In genomic region chr2:85523906-85524566, GRCh38 we compare ENCODE assay signal across 11 cellular contexts. TPM values are rescaled to one million over a fixed set of nuclear protein-coding genes. Genes with fewer than 3 reads are reported as not detected.
A peak's percentile ranks its signal among the peaks of the same experiment; 100 is the strongest.
DNase-seq lines count a peak whose midpoint lies in the region; ATAC-seq and TF ChIP-seq lines count a peak whose summit lies in the region.
"Had no signal": no experiment of that assay in that cellular context is flagged by ENCODE, and none has a peak within 500 bp of the region (broad histone marks: within the 10 kb centered on the region; RNA-seq: fewer than 3 reads in every experiment).

No MANE protein-coding gene starts in this region.

- CTCF ChIA-PET in activated CD4-positive, alpha-beta memory T cell treated with anti-CD3 and anti-CD28 coated beads for 36 hours (lab: Charles Lee), result interaction anchor here (1.9 kb wide), 1 partner anchor 28 kb away, joined by 4 read pairs; no protein-coding TSS in a partner anchor

- H3K9me3 ChIP-seq in NT2/D1 (ENCODE audit: insufficient read depth, low read length) (no peaks in the 10 kb centered on the region), muscle layer of duodenum (ENCODE audit: control insufficient read depth in 1 of 2, low read length in 2 of 2) (no peaks in the 10 kb centered on the region)

- no peak for ATAC-seq in HG03442 (IDR thresholded peaks at IDR 0.05; ENCODE audit: unreplicated experiment)

- no peaks in the 10 kb centered on the region for H3K36me3 Mint-ChIP-seq in type B pancreatic cell
- H3K36me3 Mint-ChIP-seq in activated CD4-positive, alpha-beta memory T cell treated with anti-CD3 and anti-CD28 coated beads for 36 hours, result no peaks in the 10 kb centered on the region

- H3K27ac ChIP-seq in coronary artery (peak overlapping the region; percentile 55 to 65), muscle layer of duodenum (ENCODE audit: low read length) (peak overlapping the region; percentile 20)

- TF ChIP-seq CTCF in coronary artery (IDR thresholded peaks at IDR 0.05) (no peak), type B pancreatic cell (conservative IDR thresholded peaks at IDR 0.05) (no peak)

- H3K9me3 Mint-ChIP-seq in type B pancreatic cell, result no peaks in the 10 kb centered on the region
- H3K9me3 Mint-ChIP-seq in activated CD4-positive, alpha-beta memory T cell treated with anti-CD3 and anti-CD28 coated beads for 36 hours, result no peaks in the 10 kb centered on the region

- H3K4me3 Mint-ChIP-seq in type B pancreatic cell, result peak overlapping the region; percentile 22
- H3K4me3 Mint-ChIP-seq in activated CD4-positive, alpha-beta memory T cell treated with anti-CD3 and anti-CD28 coated beads for 36 hours, result no peak overlapping the region

- DNase-seq in NT2/D1 (ENCODE audit: low read depth, low spot score) (no peak), coronary artery (ENCODE audit: low spot score) (no peak), type B pancreatic cell (ENCODE audit: extremely low spot score, unreplicated experiment) (no peak), COLO668 (lab: John Stamatoyannopoulos, UW; ENCODE audit: unreplicated experiment) (no peak)
- DNase-seq in activated CD4-positive, alpha-beta memory T cell treated with anti-CD3 and anti-CD28 coated beads for 36 hours, result no peak
- DNase-seq: effector memory CD4-positive, alpha-beta T cell; kidney glomerular epithelial cell; NCI-H187; stimulated activated CD4-positive, alpha-beta T cell treated with anti-CD3 and anti-CD28 coated beads, Interleukin-2, amount 100 ng/mL, for 48 hours had no signal

- peak overlapping the region; percentile 34 for H3K9ac ChIP-seq in NT2/D1 (ENCODE audit: insufficient read length, low read depth)

- H3K27me3 Mint-ChIP-seq in type B pancreatic cell, result no peaks in the 10 kb centered on the region
- peaks cover 3% of the 10 kb centered on the region for H3K27me3 Mint-ChIP-seq in activated CD4-positive, alpha-beta memory T cell treated with anti-CD3 and anti-CD28 coated beads for 36 hours

- peaks cover 4% of the 10 kb centered on the region for H3K4me1 ChIP-seq in NT2/D1 (ENCODE audit: insufficient read depth, insufficient read length)
- H3K4me1 ChIP-seq in muscle layer of duodenum (ENCODE audit: control insufficient read depth in 1 of 2, insufficient read depth in 2 of 2, low read length in 2 of 2), result peaks cover 16 to 22% of the 10 kb centered on the region in 2 donors

- H3K36me3 ChIP-seq in NT2/D1 (ENCODE audit: insufficient read depth, insufficient read length, low read length), result no peaks in the 10 kb centered on the region
- H3K36me3 ChIP-seq in muscle layer of duodenum (ENCODE audit: control insufficient read depth in 1 of 2, insufficient read depth in 2 of 2, low read length in 2 of 2), result no peaks in the 10 kb centered on the region

- POLR2A ChIA-PET in activated CD4-positive, alpha-beta memory T cell treated with anti-CD3 and anti-CD28 coated beads for 36 hours (lab: Charles Lee), result interaction anchor here (1.4 kb wide), 1 partner anchor 15 kb away, joined by 6 read pairs; the partner anchor contains the start of gene MAT2A

- peak overlapping the region; percentile 73 for H3K27ac Mint-ChIP-seq in type B pancreatic cell
- H3K27ac Mint-ChIP-seq in activated CD4-positive, alpha-beta memory T cell treated with anti-CD3 and anti-CD28 coated beads for 36 hours, result no peak overlapping the region

- intact Hi-C loops in activated CD4-positive, alpha-beta memory T cell treated with anti-CD3 and anti-CD28 coated beads for 36 hours (cut with micrococcal nuclease), result no loop called here

- peaks cover 36% of the 10 kb centered on the region for H3K4me1 Mint-ChIP-seq in type B pancreatic cell (ENCODE audit: unreplicated experiment)
- H3K4me1 Mint-ChIP-seq in activated CD4-positive, alpha-beta memory T cell treated with anti-CD3 and anti-CD28 coated beads for 36 hours (ENCODE audit: low read depth), result no peaks in the 10 kb centered on the region

- H3K4me3 ChIP-seq in NT2/D1 (ENCODE audit: insufficient read length, low read depth) (no peak overlapping the region), coronary artery (no peak overlapping the region), muscle layer of duodenum (ENCODE audit: low read depth in 1 of 2, low read length in 2 of 2) (no peak overlapping the region)

- H3K27me3 ChIP-seq in NT2/D1 (ENCODE audit: insufficient read depth, insufficient read length) (no peaks in the 10 kb centered on the region), muscle layer of duodenum (ENCODE audit: low read depth, low read length) (no peaks in the 10 kb centered on the region)

RNA-seq across cellular contexts. Expression of gene MAT2A, which starts 14.9 kb away (rescaled TPM):
- total RNA-seq in type B pancreatic cell (ENCODE audit: low replicate concordance), result 209 and 403 TPM in 2 replicates
- total RNA-seq in activated CD4-positive, alpha-beta memory T cell treated with anti-CD3 and anti-CD28 coated beads for 36 hours, result 100 to 1,000 TPM; 196 to 208 TPM

RNA-seq across cellular contexts. Expression of gene GGCX, which starts 37.3 kb away (rescaled TPM):
- total RNA-seq in type B pancreatic cell (ENCODE audit: low replicate concordance), result 62.6 and 76.2 TPM in 2 replicates
- total RNA-seq in activated CD4-positive, alpha-beta memory T cell treated with anti-CD3 and anti-CD28 coated beads for 36 hours, result 10 to 100 TPM; 24.2 to 25.2 TPM

RNA-seq across cellular contexts. Expression of gene VAMP8, which starts 53.4 kb away (rescaled TPM):
- total RNA-seq in type B pancreatic cell (ENCODE audit: low replicate concordance), result 62.8 and 157 TPM in 2 replicates
- total RNA-seq in activated CD4-positive, alpha-beta memory T cell treated with anti-CD3 and anti-CD28 coated beads for 36 hours, result 100 to 1,000 TPM; 112 to 114 TPM
